Comparison of ENCODE assay signal across 8 cellular contexts in the genomic region with DNA sequence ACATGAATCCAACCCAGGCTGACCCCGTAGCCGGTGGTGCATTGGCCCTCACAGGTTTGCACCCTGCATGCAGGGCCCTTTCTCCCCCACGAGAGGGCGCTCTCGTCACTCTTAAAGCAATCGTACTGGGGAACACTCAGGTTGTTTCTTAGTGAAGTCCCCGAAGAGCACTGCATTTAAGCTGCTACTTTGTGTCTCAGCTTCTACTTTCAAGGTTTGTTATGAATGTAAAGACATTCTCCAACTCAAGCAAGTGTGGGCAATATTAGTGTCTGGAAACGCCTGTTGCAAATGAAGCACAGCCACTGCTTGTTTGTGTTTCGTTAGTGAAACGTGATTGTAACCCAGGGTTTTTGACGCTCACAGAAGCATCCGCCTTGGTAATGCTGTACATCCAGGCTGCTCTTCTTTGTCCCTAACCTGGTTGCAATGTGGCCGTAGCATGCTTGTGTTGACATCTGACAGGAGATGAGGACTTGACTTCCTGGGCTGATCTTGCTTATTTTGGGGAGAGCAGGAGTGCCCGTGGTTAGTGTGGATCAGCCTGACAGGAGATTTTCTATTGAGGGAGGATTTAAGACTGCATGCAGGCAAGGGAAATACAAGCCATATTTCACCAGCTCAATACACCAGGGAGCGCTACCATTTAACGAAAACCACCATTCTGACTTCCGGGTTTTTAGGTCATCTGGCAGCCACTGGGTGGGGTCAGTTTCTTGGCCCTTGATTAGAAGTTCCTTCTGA.
DNase-seq lines count a peak whose midpoint lies in the region; ATAC-seq and TF ChIP-seq lines count a peak whose summit lies in the region.

No MANE protein-coding gene starts in this region.

- H3K9me3 Mint-ChIP-seq in chondrocyte (ENCODE audit: low read depth), result no peaks in the 10 kb centered on the region

- ATAC-seq in GM19023 (IDR thresholded peaks at IDR 0.05; ENCODE audit: unreplicated experiment), result peak; percentile 96
- peak; percentile 97 for ATAC-seq in HG03196 (IDR thresholded peaks at IDR 0.05; ENCODE audit: unreplicated experiment)
- peak; percentile 92 for ATAC-seq in left colon

- peak overlapping the region; percentile 59 for H3K4me3 Mint-ChIP-seq in chondrocyte (ENCODE audit: unreplicated experiment)

- no peaks in the 10 kb centered on the region for H3K27me3 Mint-ChIP-seq in chondrocyte (ENCODE audit: low read depth)

- intact Hi-C loops in left colon (cut with DNase I, micrococcal nuclease), result loop anchor here in 1 of 2 donors (5.0 to 10.0 kb wide), 2 partner anchors 162 to 970 kb away; no protein-coding TSS in a partner anchor

- peak; percentile 97 for TF ChIP-seq CTCF in chondrocyte (IDR thresholded peaks at IDR 0.05)

- peak; percentile 73 to 86 for DNase-seq in AML-193 (lab: John Stamatoyannopoulos, UW)
- DNase-seq in NCI-H2227 (lab: John Stamatoyannopoulos, UW; ENCODE audit: unreplicated experiment), result peak; percentile 88
- peak; percentile 74 for DNase-seq in activated CD4-positive, CD25-positive, alpha-beta regulatory T cell treated with anti-CD3 and anti-CD28 coated beads, Interleukin-2, amount 50 U/mL, for 72 hours
- no peak for DNase-seq in chondrocyte (ENCODE audit: low spot score)
- DNase-seq in left colon, result peak; percentile 64 to 80
- DNase-seq in stimulated activated CD4-positive, alpha-beta T cell treated with anti-CD3 and anti-CD28 coated beads, Interleukin-1b, Interleukin-23, amount 100 ng/mL, for 48 hours, result peak; percentile 82

- no peak overlapping the region for H3K27ac Mint-ChIP-seq in chondrocyte (ENCODE audit: unreplicated experiment)

- peaks cover 12% of the 10 kb centered on the region for H3K4me1 Mint-ChIP-seq in chondrocyte (ENCODE audit: low read depth)

- H3K36me3 Mint-ChIP-seq in chondrocyte (ENCODE audit: low read depth), result peaks cover under 1% of the 10 kb centered on the region
